8 cellular contexts compared by ENCODE assay signal in genomic region chr16:70345840-70346239, GRCh38. TPM values are rescaled to one million over a fixed set of nuclear protein-coding genes. Genes with fewer than 3 reads are reported as not detected.
DNase-seq lines count a peak whose midpoint lies in the region; ATAC-seq and TF ChIP-seq lines count a peak whose summit lies in the region.

No MANE protein-coding gene starts in this region.

- no peaks in the 10 kb centered on the region for H3F3A ChIP-seq in smooth muscle cell (ENCODE audit: low read depth)

- no peak for ATAC-seq in activated CD8-positive, alpha-beta T cell treated with anti-CD3 and anti-CD28 coated beads, Interleukin-2, amount 10 ng/mL, durations not matched to agents 7 days and 5 days
- ATAC-seq in GM19035 (IDR thresholded peaks at IDR 0.05; ENCODE audit: unreplicated experiment): no peak

- DNase-seq in activated CD8-positive, alpha-beta T cell treated with anti-CD3 and anti-CD28 coated beads, Interleukin-2, amount 10 ng/mL, durations not matched to agents 7 days and 5 days: no peak
- DNase-seq in iPS DF 6.9 (ENCODE audit: low read depth, low spot score) (no peak), smooth muscle cell (lab: John Stamatoyannopoulos, UW; ENCODE audit: unreplicated experiment) (no peak), globus pallidus (ENCODE audit: low spot score) (no peak)
- DNase-seq in effector CD4-positive, alpha-beta T cell: no peak
- no peak for DNase-seq in stimulated activated CD4-positive, alpha-beta T cell treated with anti-CD3 and anti-CD28 coated beads, Interleukin-2, amount 100 ng/mL, for 24 hours

- peak overlapping the region; percentile 97 for H3K4me3 Mint-ChIP-seq in activated CD8-positive, alpha-beta T cell treated with anti-CD3 and anti-CD28 coated beads, Interleukin-2, amount 10 ng/mL, durations not matched to agents 7 days and 5 days

- H3K36me3 Mint-ChIP-seq in activated CD8-positive, alpha-beta T cell treated with anti-CD3 and anti-CD28 coated beads, Interleukin-2, amount 10 ng/mL, durations not matched to agents 7 days and 5 days (ENCODE audit: low read depth): peaks cover 17% of the 10 kb centered on the region

- H2AFZ ChIP-seq in smooth muscle cell (ENCODE audit: low read depth): peak overlapping the region; percentile 23

- H3K79me2 ChIP-seq in smooth muscle cell (ENCODE audit: low read depth): peaks cover 32% of the 10 kb centered on the region

- H3K4me1 Mint-ChIP-seq in activated CD8-positive, alpha-beta T cell treated with anti-CD3 and anti-CD28 coated beads, Interleukin-2, amount 10 ng/mL, durations not matched to agents 7 days and 5 days (ENCODE audit: low read depth): peaks cover 28% of the 10 kb centered on the region

- H3K4me2 ChIP-seq in smooth muscle cell: peak overlapping the region; percentile 99

- peak overlapping the region; percentile 97 for H3K9ac ChIP-seq in smooth muscle cell (ENCODE audit: low read depth)

- H3K4me1 ChIP-seq in HEK293 (ENCODE audit: control insufficient read depth, insufficient read depth, low read length) (peaks cover 3% of the 10 kb centered on the region; the same call in 1 of the 2 replicates), iPS DF 6.9 (ENCODE audit: control insufficient read depth, insufficient read depth, low read length) (no peaks in the 10 kb centered on the region), smooth muscle cell (ENCODE audit: low read depth) (peaks cover 5% of the 10 kb centered on the region)

- H3K9me3 ChIP-seq in HEK293 (ENCODE audit: control insufficient read depth, insufficient read depth, low read depth, low read length): no peaks in the 10 kb centered on the region
- no peaks in the 10 kb centered on the region for H3K9me3 ChIP-seq in iPS DF 6.9 (ENCODE audit: control insufficient read depth, insufficient read depth, low read length)
- H3K9me3 ChIP-seq in smooth muscle cell (replicated peaks; ENCODE audit: low read depth): no peaks in the 10 kb centered on the region

- H3K27me3 ChIP-seq in iPS DF 6.9 (ENCODE audit: control insufficient read depth, insufficient read depth, low read length) (no peaks in the 10 kb centered on the region), smooth muscle cell (ENCODE audit: low read depth) (no peaks in the 10 kb centered on the region)

- no peaks in the 10 kb centered on the region for H3K9me3 Mint-ChIP-seq in activated CD8-positive, alpha-beta T cell treated with anti-CD3 and anti-CD28 coated beads, Interleukin-2, amount 10 ng/mL, durations not matched to agents 7 days and 5 days (ENCODE audit: insufficient read depth)

- CTCF ChIA-PET in HEK293 (lab: Yijun Ruan, JAX): no interaction called here
- CTCF ChIA-PET in activated CD8-positive, alpha-beta T cell treated with anti-CD3 and anti-CD28 coated beads, Interleukin-2, amount 10 ng/mL, durations not matched to agents 7 days and 5 days (lab: Charles Lee): interaction anchor here (0.7 to 2.3 kb wide), 9 partner anchors 9 to 179 kb away, joined by 3 to 9 read pairs (median 4); partner anchors contain the start of gene EXOSC6

- POLR2A ChIA-PET in HEK293 (lab: Yijun Ruan, JAX): interaction anchor here (0.6 to 2.3 kb wide), 6 partner anchors 35 to 177 kb away, joined by 3 to 22 read pairs (median 6); partner anchors contain the start of genes AARS1, COG4, DDX19B and EXOSC6
- POLR2A ChIA-PET in activated CD8-positive, alpha-beta T cell treated with anti-CD3 and anti-CD28 coated beads, Interleukin-2, amount 10 ng/mL, durations not matched to agents 7 days and 5 days (lab: Charles Lee): interaction anchor here (0.6 to 3.2 kb wide), 24 partner anchors 9 to 392 kb away, joined by 3 to 47 read pairs (median 8); partner anchors contain the start of genes AARS1, COG4, DDX19B and EXOSC6

- H3K27ac ChIP-seq in HEK293 (ENCODE audit: extremely low read depth, low read depth, low read length): peak overlapping the region; percentile 78; the same call in 1 of the 2 replicates
- no peak overlapping the region for H3K27ac ChIP-seq in iPS DF 6.9 (ENCODE audit: low read length)
- peak overlapping the region; percentile 97 for H3K27ac ChIP-seq in smooth muscle cell (ENCODE audit: low read depth)

- H4K20me1 ChIP-seq in smooth muscle cell (ENCODE audit: low read depth): no peaks in the 10 kb centered on the region

- no peaks in the 10 kb centered on the region for H3K27me3 Mint-ChIP-seq in activated CD8-positive, alpha-beta T cell treated with anti-CD3 and anti-CD28 coated beads, Interleukin-2, amount 10 ng/mL, durations not matched to agents 7 days and 5 days (ENCODE audit: low read depth)

- WGBS in iPS DF 6.9 (ENCODE audit: insufficient coverage, insufficient read length): no CpG with 5 or more reads among the region's 10 CpGs
- 98% methylated on average over 10 of the region's 10 CpGs for WGBS in smooth muscle cell (ENCODE audit: low lambda C conversion rate)

- TF ChIP-seq CTCF in HEK293 (tag by site-specific recombination; IDR thresholded peaks at IDR 0.05) (no peak), smooth muscle cell (IDR thresholded peaks at IDR 0.05; ENCODE audit: borderline replicate concordance, insufficient read depth, poor library complexity, severe bottlenecking) (no peak)

- H3K4me3 ChIP-seq in HEK293 (ENCODE audit: low read depth, low read length) (peak overlapping the region; percentile 92), iPS DF 6.9 (ENCODE audit: low read length) (peak overlapping the region; percentile 77; the same call in 1 of the 2 replicates), smooth muscle cell (peak overlapping the region; percentile 87)

- H3K27ac Mint-ChIP-seq in activated CD8-positive, alpha-beta T cell treated with anti-CD3 and anti-CD28 coated beads, Interleukin-2, amount 10 ng/mL, durations not matched to agents 7 days and 5 days: peak overlapping the region; percentile 99

- H3K36me3 ChIP-seq in HEK293 (ENCODE audit: control insufficient read depth in 2 of 2, insufficient read depth in 1 of 2, low read length in 2 of 2) (peaks cover 9 to 19% of the 10 kb centered on the region in 2 experiments), iPS DF 6.9 (ENCODE audit: control insufficient read depth, insufficient read depth, low read length) (no peaks in the 10 kb centered on the region; the same call in 1 of the 2 replicates), smooth muscle cell (ENCODE audit: low read depth) (no peaks in the 10 kb centered on the region)

TF ChIP-seq in HEK293, 187 proteins besides CTCF, POLR2A, EP300 and RAD21:
- TF ChIP-seq ZNF76 (tag by site-specific recombination; IDR thresholded peaks at IDR 0.05; ENCODE audit: borderline replicate concordance, low read depth) (no peak), ZNF501 (tag by site-specific recombination; IDR thresholded peaks at IDR 0.05) (no peak)
TF ChIP-seq in HEK293: peak in this region for 0.

RNA-seq across cellular contexts. Expression of gene DDX19A, which starts 0.9 kb away (rescaled TPM):
- 10 to 100 TPM; 38.1 to 38.7 TPM for total RNA-seq in activated CD8-positive, alpha-beta T cell treated with anti-CD3 and anti-CD28 coated beads, Interleukin-2, amount 10 ng/mL, durations not matched to agents 7 days and 5 days
- 33.9 and 38.8 TPM in 2 replicates for total RNA-seq in smooth muscle cell
- 32.8 and 39.2 TPM in 2 replicates for polyA plus RNA-seq in smooth muscle cell

RNA-seq across cellular contexts. Expression of gene DDX19B, which starts 46.9 kb away (rescaled TPM):
- total RNA-seq in activated CD8-positive, alpha-beta T cell treated with anti-CD3 and anti-CD28 coated beads, Interleukin-2, amount 10 ng/mL, durations not matched to agents 7 days and 5 days: 10 to 100 TPM; 28.8 to 32.6 TPM
- total RNA-seq in smooth muscle cell: 24.5 and 49.6 TPM in 2 replicates
- 31.8 and 40.9 TPM in 2 replicates for polyA plus RNA-seq in smooth muscle cell

RNA-seq across cellular contexts. Expression of gene AARS1, which starts 56.5 kb away (rescaled TPM):
- 100 to 1,000 TPM in 1 of 2 experiments, 10 to 100 TPM in 1; 98.5 to 103 TPM for total RNA-seq in activated CD8-positive, alpha-beta T cell treated with anti-CD3 and anti-CD28 coated beads, Interleukin-2, amount 10 ng/mL, durations not matched to agents 7 days and 5 days
- 54.0 and 67.0 TPM in 2 replicates for total RNA-seq in smooth muscle cell
- 90.8 and 92.4 TPM in 2 replicates for polyA plus RNA-seq in smooth muscle cell
